10 cellular contexts compared by ENCODE assay signal in the genomic region with DNA sequence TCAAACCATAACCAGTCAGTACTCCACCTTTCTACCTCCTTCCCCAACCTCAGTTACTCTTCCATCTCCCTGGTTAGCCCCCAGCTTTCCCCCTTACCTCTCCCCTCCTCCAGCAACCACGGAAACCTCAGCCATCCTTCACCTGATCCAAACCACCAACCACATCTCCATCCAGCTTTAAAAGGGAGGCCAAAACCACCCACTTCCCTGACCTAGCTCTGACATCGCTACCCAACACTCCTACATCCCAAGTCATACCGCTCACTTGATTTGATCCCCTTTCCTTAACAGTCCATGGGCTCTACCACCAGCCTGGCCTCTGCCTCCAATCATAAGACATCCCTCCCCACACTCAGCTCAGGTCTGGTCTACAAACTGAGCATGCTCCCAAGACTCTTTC. TPM values are rescaled to one million over a fixed set of nuclear protein-coding genes. Genes with fewer than 3 reads are reported as not detected.
DNase-seq lines count a peak whose midpoint lies in the region; ATAC-seq and TF ChIP-seq lines count a peak whose summit lies in the region.
"Had no signal": no experiment of that assay in that cellular context is flagged by ENCODE, and none has a peak within 500 bp of the region (broad histone marks: within the 10 kb centered on the region; RNA-seq: fewer than 3 reads in every experiment).

No MANE protein-coding gene starts in this region.

- no peak overlapping the region for H2BK12ac ChIP-seq in mesenchymal stem cell (ENCODE audit: low read length in 2 of 2)

- H3K27ac ChIP-seq in left ventricle myocardium inferior (replicated peaks) (peak overlapping the region; percentile 97), right cardiac atrium (ENCODE audit: low read length) (no peak overlapping the region), mesenchymal stem cell (ENCODE audit: low read length, poor library complexity, severe bottlenecking) (no peak overlapping the region)

- WGBS in right cardiac atrium, result 78% methylated on average over 3 of the region's 3 CpGs
- WGBS in mesenchymal stem cell, result 96% methylated on average over 3 of the region's 3 CpGs

- H3K9ac ChIP-seq in mesenchymal stem cell (ENCODE audit: low read length), result peak overlapping the region; percentile 97

- H2AK5ac ChIP-seq in mesenchymal stem cell (ENCODE audit: low read length, severe bottlenecking), result no peak overlapping the region

- H2BK5ac ChIP-seq in mesenchymal stem cell (ENCODE audit: low read depth, low read length, poor library complexity, severe bottlenecking), result no peak overlapping the region

- H3K9me3 ChIP-seq in left ventricle myocardium inferior (replicated peaks) (no peaks in the 10 kb centered on the region), right cardiac atrium (ENCODE audit: control insufficient read depth, low read length) (no peaks in the 10 kb centered on the region), mesenchymal stem cell (ENCODE audit: control insufficient read depth, low read length) (no peaks in the 10 kb centered on the region)

- intact Hi-C loops in left ventricle myocardium inferior (cut with micrococcal nuclease), result no loop called here
- intact Hi-C loops in right cardiac atrium (cut with DNase I), result no loop called here

- H3K79me1 ChIP-seq in mesenchymal stem cell (replicated peaks; ENCODE audit: low read length, poor library complexity, severe bottlenecking), result no peaks in the 10 kb centered on the region

- H3K36me3 ChIP-seq in left ventricle myocardium inferior, result peaks cover 8% of the 10 kb centered on the region
- peaks cover 3 to 8% of the 10 kb centered on the region in 2 experiments for H3K36me3 ChIP-seq in mesenchymal stem cell (ENCODE audit: control insufficient read depth in 1 of 2, insufficient read depth in 2 of 2, low read depth in 1 of 2, low read length in 2 of 2)

- peak overlapping the region; percentile 44 for H2BK15ac ChIP-seq in mesenchymal stem cell (ENCODE audit: low read depth, poor library complexity, severe bottlenecking)

- no peak overlapping the region for H2BK120ac ChIP-seq in mesenchymal stem cell (ENCODE audit: low read depth, low read length)

- no peaks in the 10 kb centered on the region for H3K27me3 ChIP-seq in left ventricle myocardium inferior (ENCODE audit: low read depth)
- H3K27me3 ChIP-seq in right cardiac atrium (ENCODE audit: control insufficient read depth, insufficient read depth), result no peaks in the 10 kb centered on the region
- H3K27me3 ChIP-seq in mesenchymal stem cell (ENCODE audit: control insufficient read depth in 1 of 2, insufficient read depth in 1 of 2, low read length in 2 of 2), result no peaks in the 10 kb centered on the region

- H4K91ac ChIP-seq in mesenchymal stem cell (ENCODE audit: low read length), result no peak overlapping the region

- no peak overlapping the region for H3K23ac ChIP-seq in mesenchymal stem cell (ENCODE audit: low read length in 2 of 2)

- no peak for ATAC-seq in right cardiac atrium
- ATAC-seq in HG03108 (IDR thresholded peaks at IDR 0.05; ENCODE audit: unreplicated experiment), result no peak
- ATAC-seq: left colon had no signal

- H3K14ac ChIP-seq in mesenchymal stem cell (ENCODE audit: low read length in 2 of 2), result no peak overlapping the region

- DNase-seq in left ventricle myocardium inferior (no peak), right cardiac atrium (no peak), amniotic epithelial cell (ENCODE audit: low read depth) (peak; percentile 48), mesenchymal stem cell (no peak), NCI-H2171 treated with DMSO at 0.1 percent for 48 hours (lab: John Stamatoyannopoulos, UW) (no peak), NCI-H187 (lab: John Stamatoyannopoulos, UW) (no peak), dedifferentiated amniotic fluid mesenchymal stem cell (ENCODE audit: extremely low spot score) (no peak)
- DNase-seq: DMS79 treated with DMSO at 0.1 percent for 48 hours, left colon had no signal

- H3K4me1 ChIP-seq in left ventricle myocardium inferior, result peaks cover 78% of the 10 kb centered on the region
- peaks cover 16% of the 10 kb centered on the region for H3K4me1 ChIP-seq in right cardiac atrium (ENCODE audit: control insufficient read depth, insufficient read depth, low read length)
- peaks cover 26% of the 10 kb centered on the region for H3K4me1 ChIP-seq in mesenchymal stem cell (ENCODE audit: control insufficient read depth, insufficient read depth, low read depth, low read length)

- H2AFZ ChIP-seq in mesenchymal stem cell (ENCODE audit: low read depth, low read length), result no peak overlapping the region

- no peak for TF ChIP-seq CTCF in left ventricle myocardium inferior (IDR thresholded peaks at IDR 0.05; ENCODE audit: borderline replicate concordance)

- no peak overlapping the region for H3K18ac ChIP-seq in mesenchymal stem cell (ENCODE audit: low read depth in 1 of 2, low read length in 2 of 2)

- no peak overlapping the region for H3K4ac ChIP-seq in mesenchymal stem cell (ENCODE audit: low read depth in 1 of 2, low read length in 2 of 2)

- H3K4me2 ChIP-seq in mesenchymal stem cell (ENCODE audit: low read length, poor library complexity, severe bottlenecking), result peak overlapping the region; percentile 77

- H3K4me3 ChIP-seq in left ventricle myocardium inferior (peak overlapping the region; percentile 73), right cardiac atrium (ENCODE audit: low read length) (no peak overlapping the region), mesenchymal stem cell (ENCODE audit: insufficient read depth in 1 of 2, low read depth in 1 of 2, low read length in 2 of 2) (peak overlapping the region in 1 of 2 experiments; percentile 100)

- no peak overlapping the region for H4K8ac ChIP-seq in mesenchymal stem cell (ENCODE audit: low read length)

RNA-seq across cellular contexts. Expression of a gene that starts 1.5 kb away (rescaled TPM):
- 21.9 TPM for total RNA-seq in left ventricle myocardium inferior
- total RNA-seq in right cardiac atrium, result 10 to 100 TPM; 21.3 to 32.0 (median 25.2) TPM
- polyA plus RNA-seq in right cardiac atrium, result 20.1 TPM
- polyA plus RNA-seq in mesenchymal stem cell (2013, experiment 1 of 2), result 43.5 TPM
- 42.8 TPM for polyA plus RNA-seq in mesenchymal stem cell (2013, experiment 2 of 2)
